In genomic region chr16:64478258-64478906, GRCh38 we compare ENCODE assay signal across 11 cellular contexts.
DNase-seq lines count a peak whose midpoint lies in the region; ATAC-seq and TF ChIP-seq lines count a peak whose summit lies in the region.
"Had no signal": no experiment of that assay in that cellular context is flagged by ENCODE, and none has a peak within 500 bp of the region (broad histone marks: within the 10 kb centered on the region; RNA-seq: fewer than 3 reads in every experiment).

No MANE protein-coding gene starts in this region.

- H3K4me3 ChIP-seq in choroid plexus epithelial cell (ENCODE audit: low read depth, low read length) (no peak overlapping the region), gastrocnemius medialis (no peak overlapping the region)

- no peaks in the 10 kb centered on the region for H3K4me1 Mint-ChIP-seq in naive thymus-derived CD8-positive, alpha-beta T cell
- H3K4me1 Mint-ChIP-seq: activated T-helper 17 cell treated with anti-CD3 and anti-CD28 coated beads, Interleukin-2, amount 50 U/mL, for 72 hours; B cell had no signal

- ATAC-seq in gastrocnemius medialis (no peak), HG02938 (IDR thresholded peaks at IDR 0.05; ENCODE audit: unreplicated experiment) (no peak)
- no peak for ATAC-seq in naive thymus-derived CD8-positive, alpha-beta T cell
- ATAC-seq: activated T-helper 17 cell treated with anti-CD3 and anti-CD28 coated beads, Interleukin-2, amount 50 U/mL, for 72 hours had no signal

- no peaks in the 10 kb centered on the region for H3K27me3 Mint-ChIP-seq in naive thymus-derived CD8-positive, alpha-beta T cell
- H3K27me3 Mint-ChIP-seq: activated T-helper 17 cell treated with anti-CD3 and anti-CD28 coated beads, Interleukin-2, amount 50 U/mL, for 72 hours; B cell had no signal

- H3K36me3 ChIP-seq in gastrocnemius medialis: no peaks in the 10 kb centered on the region

- POLR2A ChIA-PET in naive thymus-derived CD8-positive, alpha-beta T cell (lab: Charles Lee): no interaction called here

- H3K9me3 ChIP-seq in gastrocnemius medialis: no peaks in the 10 kb centered on the region

- intact Hi-C loops in gastrocnemius medialis (cut with DNase I; ENCODE audit: low total_unique reads): loop anchor here (10.0 kb wide), 1 partner anchor 314 kb away; no protein-coding TSS in a partner anchor

- peak; percentile 74 for DNase-seq in AG08395 (ENCODE audit: low spot score)
- DNase-seq in HT-29 (ENCODE audit: low spot score): peak; percentile 74
- peak; percentile 91 for DNase-seq in choroid plexus epithelial cell (ENCODE audit: low read depth)
- peak; percentile 4 to 60 for DNase-seq in lung microvascular endothelial cell (ENCODE audit: low read depth in 2 of 2)
- no peak for DNase-seq in gastrocnemius medialis
- DNase-seq in naive thymus-derived CD8-positive, alpha-beta T cell: no peak
- no peak for DNase-seq in activated CD8-positive, alpha-beta memory T cell treated with anti-CD3 and anti-CD28 coated beads for 24 hours
- DNase-seq: NCI-H2171 had no signal

- no peaks in the 10 kb centered on the region for H3K27me3 ChIP-seq in gastrocnemius medialis

- no peak for TF ChIP-seq POLR2A in gastrocnemius medialis (IDR thresholded peaks at IDR 0.05)

- no peak overlapping the region for H3K27ac ChIP-seq in gastrocnemius medialis

- H3K4me3 Mint-ChIP-seq in naive thymus-derived CD8-positive, alpha-beta T cell: no peak overlapping the region
- H3K4me3 Mint-ChIP-seq: activated T-helper 17 cell treated with anti-CD3 and anti-CD28 coated beads, Interleukin-2, amount 50 U/mL, for 72 hours; B cell had no signal

- peaks cover 17% of the 10 kb centered on the region in 2 donors for H3K4me1 ChIP-seq in gastrocnemius medialis

- peaks cover 6 to 38% (median 11%) of the 10 kb centered on the region in 9 donors for H3K9me3 Mint-ChIP-seq in naive thymus-derived CD8-positive, alpha-beta T cell

- H3K36me3 Mint-ChIP-seq in naive thymus-derived CD8-positive, alpha-beta T cell: peaks cover 0 to 9% (median 0%) of the 10 kb centered on the region in 3 donors

- H3K27ac Mint-ChIP-seq in naive thymus-derived CD8-positive, alpha-beta T cell: no peak overlapping the region
- H3K27ac Mint-ChIP-seq: activated T-helper 17 cell treated with anti-CD3 and anti-CD28 coated beads, Interleukin-2, amount 50 U/mL, for 72 hours; B cell had no signal

- in situ Hi-C loops in gastrocnemius medialis (cut with MboI; ENCODE audit: low sequenced_read_pairs in 4 of 4): no loop called here

- TF ChIP-seq CTCF in choroid plexus epithelial cell (conservative IDR thresholded peaks at IDR 0.05; ENCODE audit: low read depth, low read length) (no peak), gastrocnemius medialis (IDR thresholded peaks at IDR 0.05 in 4 of 5, conservative IDR thresholded peaks at IDR 0.05 in 1 of 5) (no peak)

Comparison
In these comparisons a context has a peak if more than half of its experiments do, and no peak if none do; other contexts are left out.
1. DNase-seq: peak in AG08395 (single experiment), HT-29 (single experiment), choroid plexus epithelial cell (single experiment) and lung microvascular endothelial cell (2 of 2); none in gastrocnemius medialis (0 of 2), naive thymus-derived CD8-positive, alpha-beta T cell (0 of 10) and activated CD8-positive, alpha-beta memory T cell treated with anti-CD3 and anti-CD28 coated beads for 24 hours (single experiment).